ENCODE assay signal across 32 cellular contexts in genomic region chr12:49220972-49221371, GRCh38. TPM values are rescaled to one million over a fixed set of nuclear protein-coding genes. Genes with fewer than 3 reads are reported as not detected.
DNase-seq lines count a peak whose midpoint lies in the region; ATAC-seq, FAIRE-seq and TF ChIP-seq lines count a peak whose summit lies in the region.
"Had no signal": no experiment of that assay in that cellular context is flagged by ENCODE, and none has a peak within 500 bp of the region (broad histone marks: within the 10 kb centered on the region; RNA-seq: fewer than 3 reads in every experiment).

No MANE protein-coding gene starts in this region.

- TF ChIP-seq CTCF in H1 (IDR thresholded peaks at IDR 0.05; ENCODE audit: control extremely low read depth in 1 of 3, insufficient read depth in 1 of 3, low read depth in 1 of 3, low read length in 3 of 3): no peak

- ATAC-seq in HG02642 (IDR thresholded peaks at IDR 0.05; ENCODE audit: poor library complexity, unreplicated experiment): no peak
- no peak for ATAC-seq in esophagus mucosa
- ATAC-seq: activated naive CD8-positive, alpha-beta T cell treated with anti-CD3 and anti-CD28 coated beads, Interleukin-2, amount 50 U/mL, for 24 hours; activated T-cell treated with anti-CD3 and anti-CD28 coated beads, Interleukin-2, amount 50 U/mL, for 72 hours; GM23338; left ventricle myocardium superior; naive thymus-derived CD4-positive, alpha-beta T cell; PC-3 had no signal

- no peak for FAIRE-seq in H1 (lab: Jason Lieb, UNC)
- no peak for FAIRE-seq in GM19239 (lab: Jason Lieb, UNC)
- FAIRE-seq: HTR-8/SVneo, kidney, TTC549 had no signal

- peak overlapping the region; percentile 73; the same call in 1 of the 2 replicates for H2AFZ ChIP-seq in H1 (ENCODE audit: low read length)
- H2AFZ ChIP-seq: GM23338 had no signal

- CTCF ChIA-PET in H1 (lab: Charles Lee; ENCODE audit: partially characterized antibody): interaction anchor here (0.9 to 3.4 kb wide), 2 partner anchors 74 to 133 kb away, joined by 3 to 9 read pairs; partner anchors contain the start of gene PRPH

- no peak overlapping the region for H4K91ac ChIP-seq in H1 (replicated peaks; ENCODE audit: insufficient read length, low read length)

- H3K4me3 ChIP-seq in H1 (ENCODE audit: extremely low read depth in 1 of 4, insufficient read depth in 2 of 4, low read depth in 3 of 4, low read length in 4 of 4): no peak overlapping the region
- H3K4me3 ChIP-seq: GM23338, tibial nerve had no signal

- no peaks in the 10 kb centered on the region for H3K9me3 ChIP-seq in H1 (ENCODE audit: insufficient read depth in 2 of 2, low read depth in 1 of 2, low read length in 1 of 2)
- H3K9me3 ChIP-seq: SK-N-SH, tibial nerve had no signal

- H3K18ac ChIP-seq in H1 (ENCODE audit: extremely low read depth, low read length): no peak overlapping the region

- POLR2A ChIA-PET in H1 (lab: Charles Lee; ENCODE audit: partially characterized antibody): interaction anchor here (1.0 to 3.7 kb wide), 4 partner anchors 44 to 133 kb away, joined by 3 to 20 read pairs (median 6); partner anchors contain the start of genes TUBA1B and TUBA1C

- no peak overlapping the region for H3K4me2 ChIP-seq in H1 (ENCODE audit: insufficient read depth in 1 of 2, low read depth in 2 of 2, low read length in 2 of 2)
- H3K4me2 ChIP-seq: GM23338, KMS-11, SK-N-SH had no signal

- no peak overlapping the region for H2BK15ac ChIP-seq in H1 (ENCODE audit: low read length)

- in situ Hi-C loops in KBM-7 (cut with MboI; ENCODE audit: low pct_unique_long_range_greater_than_20kb, low sequenced_read_pairs): no loop called here

- H3K4ac ChIP-seq in H1 (replicated peaks; ENCODE audit: insufficient read length, low read depth, low read length): no peak overlapping the region

- TF ChIP-seq RAD21 in H1 (IDR thresholded peaks at IDR 0.05 in 1 of 2, conservative IDR thresholded peaks at IDR 0.05 in 1 of 2; ENCODE audit: low read depth in 2 of 2, low read length in 2 of 2): no peak

- no peak for TF ChIP-seq POLR2A in H1 (IDR thresholded peaks at IDR 0.05; ENCODE audit: control extremely low read depth in 1 of 2, low read depth in 2 of 2, low read length in 2 of 2)

- H3K23ac ChIP-seq in H1 (ENCODE audit: insufficient read length): no peak overlapping the region

- no peak overlapping the region for H3K9ac ChIP-seq in H1 (replicated peaks in 1 of 4; ENCODE audit: extremely low read depth in 1 of 4, low read depth in 3 of 4, low read length in 3 of 4)
- H3K9ac ChIP-seq: KMS-11, SK-N-SH had no signal

- H2AK5ac ChIP-seq in H1 (ENCODE audit: low read depth, low read length): no peak overlapping the region

- peaks cover 0 to 3% (median 1%) of the 10 kb centered on the region in 4 experiments; a peak in 2 of 7 replicates for H3K4me1 ChIP-seq in H1 (replicated peaks in 1 of 4; ENCODE audit: control insufficient read depth in 3 of 4, insufficient read depth in 4 of 4, low read length in 3 of 4)

- no peaks in the 10 kb centered on the region for H4K20me1 ChIP-seq in H1 (replicated peaks in 1 of 2; ENCODE audit: control insufficient read depth in 1 of 2, insufficient read depth in 2 of 2, low read length in 2 of 2)

- H3K56ac ChIP-seq in H1 (replicated peaks; ENCODE audit: insufficient read length, low read depth, low read length): no peak overlapping the region

- H3K79me1 ChIP-seq in H1 (ENCODE audit: low read depth, low read length): no peaks in the 10 kb centered on the region

- 77% methylated on average over 4 of the region's 4 CpGs; no CpG with 5 or more reads in 1 of the 2 experiments for WGBS in H1 (ENCODE audit: extremely low coverage in 1 of 2, insufficient coverage in 1 of 2, insufficient read length in 1 of 2, insufficient replicate concordance in 2 of 2, low coverage in 1 of 2, low lambda C conversion rate in 2 of 2, missing lambda C conversion rate in 1 of 2), 2 experiments

- H3K36me3 ChIP-seq in H1 (ENCODE audit: control insufficient read depth in 2 of 4, insufficient read depth in 4 of 4, low read length in 3 of 4): no peaks in the 10 kb centered on the region
- H3K36me3 ChIP-seq: tibial nerve had no signal

- H2BK20ac ChIP-seq in H1 (ENCODE audit: low read length): no peak overlapping the region

- H3K23me2 ChIP-seq in H1 (ENCODE audit: low read depth, low read length): no peaks in the 10 kb centered on the region

- H3K27ac ChIP-seq in H1 (ENCODE audit: low read depth, low read length): no peak overlapping the region
- H3K27ac ChIP-seq: KMS-11 had no signal

- no peaks in the 10 kb centered on the region for H3K27me3 ChIP-seq in H1 (replicated peaks in 1 of 4; ENCODE audit: control insufficient read depth in 3 of 4, extremely low read depth in 1 of 4, insufficient read depth in 3 of 4, low read length in 3 of 4)
- H3K27me3 ChIP-seq: tibial nerve had no signal

- H2BK12ac ChIP-seq in H1 (ENCODE audit: low read depth, low read length): no peak overlapping the region

- no peak overlapping the region for H3K14ac ChIP-seq in H1 (ENCODE audit: insufficient read length)

- H4K8ac ChIP-seq in H1 (ENCODE audit: extremely low read depth, insufficient read depth, low read length): no peak overlapping the region

- no peak for TF ChIP-seq EP300 in H1 (IDR thresholded peaks at IDR 0.05; ENCODE audit: borderline replicate concordance in 1 of 2, low read depth in 2 of 2, low read length in 2 of 2)

- DNase-seq in KBM-7 (peak; percentile 38), NOMO-1 treated with dmso at 0.1 percent for 144 hours (lab: John Stamatoyannopoulos, UW; ENCODE audit: unreplicated experiment) (peak; percentile 34), H1 (ENCODE audit: low read depth in 1 of 2, low spot score in 2 of 2) (no peak), GM19239 (ENCODE audit: insufficient read length, low spot score) (no peak), NCI-H524 (lab: John Stamatoyannopoulos, UW) (no peak)
- DNase-seq: activated CD4-positive, alpha-beta T cell treated with anti-CD3 and anti-CD28 coated beads, Interleukin-2, amount 50 U/mL, for 48 hours; activated naive CD4-positive, alpha-beta T cell; activated naive CD8-positive, alpha-beta T cell treated with anti-CD3 and anti-CD28 coated beads, Interleukin-2, amount 50 U/mL, for 24 hours; activated T-cell treated with anti-CD3 and anti-CD28 coated beads, Interleukin-2, amount 50 U/mL, for 72 hours; C1 segment of cervical spinal cord; Calu3; central memory CD4-positive, alpha-beta T cell; cortex of kidney; DMS79 treated with DMSO at 0.1 percent for 48 hours; erythroblast; GF-D8; kidney; left ventricle myocardium superior; naive thymus-derived CD4-positive, alpha-beta T cell; NCI-H1436 treated with DMSO at 0.1 percent for 48 hours; NCI-H2107; NCI-H774; PC-3; SK-N-SH; stimulated activated CD4-positive, alpha-beta T cell treated with anti-CD3 and anti-CD28 coated beads, Interleukin-4, amount 100 ng/mL, for 24 hours had no signal

- H4K5ac ChIP-seq in H1 (ENCODE audit: insufficient read length, low read depth, low read length): no peak overlapping the region

- H2BK5ac ChIP-seq in H1 (ENCODE audit: low read depth, low read length): no peak overlapping the region

- no peaks in the 10 kb centered on the region for H3K79me2 ChIP-seq in H1 (ENCODE audit: control insufficient read depth in 1 of 2, insufficient read depth in 2 of 2, low read length in 2 of 2)

- no peak overlapping the region for H2BK120ac ChIP-seq in H1 (replicated peaks; ENCODE audit: low read depth, low read length)

TF ChIP-seq in H1, 55 proteins besides CTCF, POLR2A, EP300 and RAD21 (continues in another document):
- no peak for TF ChIP-seq CBX8 (IDR thresholded peaks at IDR 0.05; ENCODE audit: borderline replicate concordance, low read depth, low read length)
- no peak for TF ChIP-seq MAX (IDR thresholded peaks at IDR 0.05)
- no peak for TF ChIP-seq USF2 (IDR thresholded peaks at IDR 0.05; ENCODE audit: low read length)
- no peak for TF ChIP-seq BCL11A (IDR thresholded peaks at IDR 0.05; ENCODE audit: low read depth in 2 of 2, low read length in 2 of 2)
- no peak for TF ChIP-seq BRCA1 (IDR thresholded peaks at IDR 0.05; ENCODE audit: low read depth, low read length)
- no peak for TF ChIP-seq E2F6 (IDR thresholded peaks at IDR 0.05)

RNA-seq across cellular contexts. Expression of gene TUBA1A, which starts 32.1 kb away (rescaled TPM):
- 283 and 290 TPM in 2 replicates for total RNA-seq in H1 (2021; fragmentation: NEBNext Ultra II Directional; extraction: Animal tissue kit (Norgen Biotek cat#: 25700))
- polyA plus RNA-seq in H1 (2011; rRNA removed): 789 and 1,018 TPM in 2 replicates
- polyA plus RNA-seq in H1 (2011; cell fraction: cytosol; rRNA removed): 669 TPM
- 588 TPM for polyA plus RNA-seq in H1 (2011; cell fraction: nucleus; rRNA removed)
- polyA plus RNA-seq in H1 (2012, experiment 1 of 2): 287 to 339 TPM (median 327 TPM) in 4 replicates
- 552 TPM for polyA plus RNA-seq in H1 (2012, experiment 2 of 2)
- 342 TPM for polyA plus RNA-seq in H1 (2013, experiment 1 of 2)
- polyA plus RNA-seq in H1 (2013, experiment 2 of 2): 310 TPM
- polyA minus RNA-seq in H1 (2011; rRNA and poly(A)+ RNA removed): 638 and 677 TPM in 2 replicates
- 160 TPM for polyA minus RNA-seq in H1 (2011; cell fraction: cytosol; rRNA and poly(A)+ RNA removed)
- 161 TPM for polyA minus RNA-seq in H1 (2011; cell fraction: nucleus; rRNA and poly(A)+ RNA removed)
- 14.0 TPM for total RNA-seq in esophagus mucosa

RNA-seq across cellular contexts. Expression of gene TUBA1C, which starts 43.9 kb away (rescaled TPM):
- 504 and 533 TPM in 2 replicates for total RNA-seq in H1 (2021; fragmentation: NEBNext Ultra II Directional; extraction: Animal tissue kit (Norgen Biotek cat#: 25700))
- polyA plus RNA-seq in H1 (2011; rRNA removed): 2,291 and 3,101 TPM in 2 replicates
- 1,714 TPM for polyA plus RNA-seq in H1 (2011; cell fraction: cytosol; rRNA removed)
- polyA plus RNA-seq in H1 (2011; cell fraction: nucleus; rRNA removed): 1,150 TPM
- polyA plus RNA-seq in H1 (2012, experiment 1 of 2): 608 to 791 TPM (median 729 TPM) in 4 replicates
- 956 TPM for polyA plus RNA-seq in H1 (2012, experiment 2 of 2)
- polyA plus RNA-seq in H1 (2013, experiment 1 of 2): 790 TPM
- polyA plus RNA-seq in H1 (2013, experiment 2 of 2): 784 TPM
- polyA minus RNA-seq in H1 (2011; rRNA and poly(A)+ RNA removed): 1,805 and 2,020 TPM in 2 replicates
- 369 TPM for polyA minus RNA-seq in H1 (2011; cell fraction: cytosol; rRNA and poly(A)+ RNA removed)
- polyA minus RNA-seq in H1 (2011; cell fraction: nucleus; rRNA and poly(A)+ RNA removed): 350 TPM
- total RNA-seq in esophagus mucosa: 755 TPM

Comparison
In these comparisons a context has a peak if more than half of its experiments do, and no peak if none do; other contexts are left out.
1. DNase-seq: peak in KBM-7 (single experiment) and NOMO-1 treated with dmso at 0.1 percent for 144 hours (single experiment); none in H1 (0 of 2), GM19239 (single experiment) and NCI-H524 (0 of 2).
2. RNA of gene TUBA1A, which starts 32.1 kb away (total RNA-seq): 283 to 290 TPM in H1; 14.0 TPM in esophagus mucosa (single experiment); every median in the first group is over 10 times any median in the second.